ENCODE assay signal across 2 cellular contexts in the genomic region with DNA sequence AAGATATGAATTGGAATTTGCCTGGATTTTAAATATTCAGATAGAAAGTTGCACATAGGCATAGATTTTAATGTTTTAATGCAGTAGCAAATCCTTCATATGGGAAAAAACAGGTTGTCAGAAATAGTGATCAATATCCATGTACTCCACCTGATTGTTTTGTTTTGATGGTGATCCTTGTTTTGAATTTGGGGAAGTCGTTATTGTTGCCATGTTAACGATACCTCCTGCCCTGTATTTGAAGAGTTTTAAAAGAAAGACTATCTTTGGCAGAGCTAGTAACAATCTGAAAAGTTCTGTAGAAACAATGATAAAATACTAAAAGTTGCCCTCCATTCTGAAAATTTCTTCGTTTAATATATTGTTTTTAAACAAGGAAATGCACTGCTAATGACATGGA.
TF ChIP-seq lines count a peak whose summit lies in the region.

No MANE protein-coding gene starts in this region.

TF ChIP-seq in SK-N-SH, 30 proteins besides CTCF, POLR2A, EP300 and RAD21 (continued from another document):
- TF ChIP-seq PBX3 (IDR thresholded peaks at IDR 0.05): no peak
- no peak for TF ChIP-seq TEAD4 (IDR thresholded peaks at IDR 0.05; ENCODE audit: borderline replicate concordance, insufficient read depth)
- TF ChIP-seq, protein P1, sequence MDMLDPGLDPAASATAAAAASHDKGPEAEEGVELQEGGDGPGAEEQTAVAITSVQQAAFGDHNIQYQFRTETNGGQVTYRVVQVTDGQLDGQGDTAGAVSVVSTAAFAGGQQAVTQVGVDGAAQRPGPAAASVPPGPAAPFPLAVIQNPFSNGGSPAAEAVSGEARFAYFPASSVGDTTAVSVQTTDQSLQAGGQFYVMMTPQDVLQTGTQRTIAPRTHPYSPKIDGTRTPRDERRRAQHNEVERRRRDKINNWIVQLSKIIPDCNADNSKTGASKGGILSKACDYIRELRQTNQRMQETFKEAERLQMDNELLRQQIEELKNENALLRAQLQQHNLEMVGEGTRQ (IDR thresholded peaks at IDR 0.05; ENCODE audit: borderline replicate concordance, low read depth, low read length): no peak
- TF ChIP-seq, protein P2, sequence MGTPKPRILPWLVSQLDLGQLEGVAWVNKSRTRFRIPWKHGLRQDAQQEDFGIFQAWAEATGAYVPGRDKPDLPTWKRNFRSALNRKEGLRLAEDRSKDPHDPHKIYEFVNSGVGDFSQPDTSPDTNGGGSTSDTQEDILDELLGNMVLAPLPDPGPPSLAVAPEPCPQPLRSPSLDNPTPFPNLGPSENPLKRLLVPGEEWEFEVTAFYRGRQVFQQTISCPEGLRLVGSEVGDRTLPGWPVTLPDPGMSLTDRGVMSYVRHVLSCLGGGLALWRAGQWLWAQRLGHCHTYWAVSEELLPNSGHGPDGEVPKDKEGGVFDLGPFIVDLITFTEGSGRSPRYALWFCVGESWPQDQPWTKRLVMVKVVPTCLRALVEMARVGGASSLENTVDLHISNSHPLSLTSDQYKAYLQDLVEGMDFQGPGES (IDR thresholded peaks at IDR 0.05; ENCODE audit: low read depth, low read length): no peak
- TF ChIP-seq, protein P3, sequence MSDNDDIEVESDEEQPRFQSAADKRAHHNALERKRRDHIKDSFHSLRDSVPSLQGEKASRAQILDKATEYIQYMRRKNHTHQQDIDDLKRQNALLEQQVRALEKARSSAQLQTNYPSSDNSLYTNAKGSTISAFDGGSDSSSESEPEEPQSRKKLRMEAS (IDR thresholded peaks at IDR 0.05; ENCODE audit: low read depth): no peak
- TF ChIP-seq ELF1 (IDR thresholded peaks at IDR 0.05): no peak
- no peak for TF ChIP-seq TAF1 (IDR thresholded peaks at IDR 0.05; ENCODE audit: borderline replicate concordance, low read depth, low read length)
- no peak for TF ChIP-seq POLR2AphosphoS5 (IDR thresholded peaks at IDR 0.05; ENCODE audit: low read depth, low read length)
- TF ChIP-seq SMC3 (IDR thresholded peaks at IDR 0.05; ENCODE audit: low read depth, low read length): no peak
- TF ChIP-seq RFX5 (IDR thresholded peaks at IDR 0.05; ENCODE audit: low read length): no peak
- TF ChIP-seq YY1 (IDR thresholded peaks at IDR 0.05; ENCODE audit: low read depth): no peak
- no peak for TF ChIP-seq SIN3A (IDR thresholded peaks at IDR 0.05; ENCODE audit: borderline replicate concordance, low read depth, low read length)

TF ChIP-seq in SK-N-SH treated with all-trans-retinoic acid at 6 μM for 48 hours, 23 proteins besides CTCF, POLR2A, EP300 and RAD21 (continued from another document):
- TF ChIP-seq ISL1 (CRISPR knock-in tag; IDR thresholded peaks at IDR 0.05): no peak
- TF ChIP-seq ESRRG (CRISPR knock-in tag; IDR thresholded peaks at IDR 0.05): no peak
- TF ChIP-seq BACH2 (CRISPR knock-in tag; IDR thresholded peaks at IDR 0.05; ENCODE audit: borderline replicate concordance): no peak
- TF ChIP-seq, protein P4, sequence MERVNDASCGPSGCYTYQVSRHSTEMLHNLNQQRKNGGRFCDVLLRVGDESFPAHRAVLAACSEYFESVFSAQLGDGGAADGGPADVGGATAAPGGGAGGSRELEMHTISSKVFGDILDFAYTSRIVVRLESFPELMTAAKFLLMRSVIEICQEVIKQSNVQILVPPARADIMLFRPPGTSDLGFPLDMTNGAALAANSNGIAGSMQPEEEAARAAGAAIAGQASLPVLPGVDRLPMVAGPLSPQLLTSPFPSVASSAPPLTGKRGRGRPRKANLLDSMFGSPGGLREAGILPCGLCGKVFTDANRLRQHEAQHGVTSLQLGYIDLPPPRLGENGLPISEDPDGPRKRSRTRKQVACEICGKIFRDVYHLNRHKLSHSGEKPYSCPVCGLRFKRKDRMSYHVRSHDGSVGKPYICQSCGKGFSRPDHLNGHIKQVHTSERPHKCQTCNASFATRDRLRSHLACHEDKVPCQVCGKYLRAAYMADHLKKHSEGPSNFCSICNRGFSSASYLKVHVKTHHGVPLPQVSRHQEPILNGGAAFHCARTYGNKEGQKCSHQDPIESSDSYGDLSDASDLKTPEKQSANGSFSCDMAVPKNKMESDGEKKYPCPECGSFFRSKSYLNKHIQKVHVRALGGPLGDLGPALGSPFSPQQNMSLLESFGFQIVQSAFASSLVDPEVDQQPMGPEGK (CRISPR knock-in tag; IDR thresholded peaks at IDR 0.05; ENCODE audit: borderline replicate concordance): no peak
- no peak for TF ChIP-seq ZC3H10 (CRISPR knock-in tag; IDR thresholded peaks at IDR 0.05)
- no peak for TF ChIP-seq TSHZ2 (CRISPR knock-in tag; IDR thresholded peaks at IDR 0.05)
- no peak for TF ChIP-seq ZFP30 (CRISPR knock-in tag; IDR thresholded peaks at IDR 0.05)
- no peak for TF ChIP-seq RARB (CRISPR knock-in tag; IDR thresholded peaks at IDR 0.05)
- TF ChIP-seq SNAI2 (CRISPR knock-in tag; IDR thresholded peaks at IDR 0.05): no peak
- TF ChIP-seq TOX (CRISPR knock-in tag; IDR thresholded peaks at IDR 0.05; ENCODE audit: borderline replicate concordance): no peak
- TF ChIP-seq CSDC2 (CRISPR knock-in tag; IDR thresholded peaks at IDR 0.05): no peak
